14 cellular contexts compared by ENCODE assay signal in the genomic region with DNA sequence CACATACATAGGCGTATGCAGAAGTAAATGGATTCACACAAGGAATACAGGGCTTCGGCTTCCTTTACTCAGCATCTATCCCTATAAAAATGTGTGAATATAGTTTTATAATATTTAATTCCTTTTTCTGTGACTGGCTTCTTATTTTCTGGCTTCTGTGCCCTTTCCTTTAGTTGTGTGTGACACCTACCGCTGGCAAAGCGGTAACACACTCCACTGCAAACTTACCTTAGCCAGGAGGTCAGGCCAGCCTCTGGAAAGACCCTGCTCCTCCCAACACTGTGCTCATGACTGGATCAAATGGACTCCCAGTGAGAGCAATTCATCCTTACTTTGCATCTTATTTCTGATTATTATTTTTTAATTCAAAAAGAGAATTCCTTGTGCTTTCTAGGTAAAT.
DNase-seq lines count a peak whose midpoint lies in the region; ATAC-seq and TF ChIP-seq lines count a peak whose summit lies in the region.
"Had no signal": no experiment of that assay in that cellular context is flagged by ENCODE, and none has a peak within 500 bp of the region (broad histone marks: within the 10 kb centered on the region; RNA-seq: fewer than 3 reads in every experiment).

No MANE protein-coding gene starts in this region.

- H3K4me3 ChIP-seq in fibroblast of pulmonary artery (replicated peaks; ENCODE audit: low read depth, low read length) (peak overlapping the region; percentile 29), neuron (ENCODE audit: low read length) (peak overlapping the region; percentile 47)
- H3K4me3 ChIP-seq: A549 had no signal

- H3K27me3 ChIP-seq in neuron (ENCODE audit: insufficient read depth, low read length), result no peaks in the 10 kb centered on the region

- H3K9me3 ChIP-seq in neuron (ENCODE audit: low read length), result no peaks in the 10 kb centered on the region
- H3K9me3 ChIP-seq: A549 had no signal

- intact Hi-C loops in Right ventricle myocardium inferior (cut with DNase I), result no loop called here
- intact Hi-C loops in cardiac septum (cut with DNase I), result no loop called here

- H3K36me3 ChIP-seq in neuron (ENCODE audit: insufficient read depth, low read length), result no peaks in the 10 kb centered on the region

- TF ChIP-seq CTCF in fibroblast of pulmonary artery (IDR thresholded peaks at IDR 0.05; ENCODE audit: low read length, missing control alignments), result peak; percentile 27

- no peak overlapping the region for H2AFZ ChIP-seq in neuron (ENCODE audit: low read depth, low read length)

- peaks cover 60% of the 10 kb centered on the region for H3K4me1 ChIP-seq in neuron (ENCODE audit: insufficient read depth, low read length)
- H3K4me1 ChIP-seq: A549 had no signal

- no peak for DNase-seq in Right ventricle myocardium inferior (ENCODE audit: missing footprints)
- DNase-seq in cardiac septum (ENCODE audit: low spot score), result no peak
- peak; percentile 43 for DNase-seq in fibroblast of pulmonary artery (ENCODE audit: low read depth)
- DNase-seq in SKM-1 (lab: John Stamatoyannopoulos, UW; ENCODE audit: unreplicated experiment), result no peak
- DNase-seq in NCI-H1930 (lab: John Stamatoyannopoulos, UW), result no peak
- DNase-seq: activated CD4-positive, alpha-beta memory T cell treated with anti-CD3 and anti-CD28 coated beads, Interleukin-2, amount 10 ng/mL, durations not matched to agents 7 days and 5 days; activated naive CD8-positive, alpha-beta T cell treated with anti-CD3 and anti-CD28 coated beads, Interleukin-2, amount 10 ng/mL, durations not matched to agents 7 days and 5 days; NCI-H1417 treated with DMSO at 0.1 percent for 48 hours; T-helper 17 cell had no signal

- ATAC-seq in Right ventricle myocardium inferior (peak; percentile 57), GM18519 (IDR thresholded peaks at IDR 0.05; ENCODE audit: low FRiP score, unreplicated experiment) (no peak), HG03565 (IDR thresholded peaks at IDR 0.05; ENCODE audit: unreplicated experiment) (no peak)
- ATAC-seq: A549, esophagus mucosa, T-helper 17 cell had no signal
